ENCODE assay signal across 1 cellular context in the genomic region with DNA sequence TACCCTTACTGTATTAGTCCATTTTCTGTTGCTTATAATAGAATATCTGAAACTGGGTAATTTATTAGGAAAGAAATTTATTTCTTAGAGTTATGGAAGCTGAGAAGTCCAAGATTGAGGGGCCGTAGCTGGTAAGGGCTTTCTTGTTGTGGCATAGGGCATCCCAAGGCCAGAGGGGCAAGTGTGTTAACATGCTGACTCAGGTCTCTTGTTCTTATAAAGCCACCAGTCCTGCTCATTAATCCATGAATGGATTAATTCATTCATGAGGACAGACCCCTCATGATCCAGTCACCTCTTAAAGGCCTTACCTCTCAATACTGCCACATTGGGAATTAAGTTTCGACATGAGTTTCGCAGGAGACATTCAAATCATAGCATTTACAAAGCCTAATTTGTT.
TF ChIP-seq lines count a peak whose summit lies in the region.

No MANE protein-coding gene starts in this region.

TF ChIP-seq in A549, 52 proteins besides CTCF, POLR2A, EP300 and RAD21 (continued from another document):
- TF ChIP-seq, protein P1, sequence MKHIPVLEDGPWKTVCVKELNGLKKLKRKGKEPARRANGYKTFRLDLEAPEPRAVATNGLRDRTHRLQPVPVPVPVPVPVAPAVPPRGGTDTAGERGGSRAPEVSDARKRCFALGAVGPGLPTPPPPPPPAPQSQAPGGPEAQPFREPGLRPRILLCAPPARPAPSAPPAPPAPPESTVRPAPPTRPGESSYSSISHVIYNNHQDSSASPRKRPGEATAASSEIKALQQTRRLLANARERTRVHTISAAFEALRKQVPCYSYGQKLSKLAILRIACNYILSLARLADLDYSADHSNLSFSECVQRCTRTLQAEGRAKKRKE (CRISPR knock-in tag; IDR thresholded peaks at IDR 0.05; ENCODE audit: low read depth) = no peak
